In genomic region chr7:157690058-157690832, GRCh38 we compare ENCODE assay signal across 9 cellular contexts.
DNase-seq lines count a peak whose midpoint lies in the region; ATAC-seq and TF ChIP-seq lines count a peak whose summit lies in the region.
"Had no signal": no experiment of that assay in that cellular context is flagged by ENCODE, and none has a peak within 500 bp of the region (broad histone marks: within the 10 kb centered on the region; RNA-seq: fewer than 3 reads in every experiment).

No MANE protein-coding gene starts in this region.

- peak overlapping the region; percentile 46 to 57 for H3K4me3 Mint-ChIP-seq in effector memory CD8-positive, alpha-beta T cell
- peak overlapping the region; percentile 35 for H3K4me3 Mint-ChIP-seq in progenitor cell of endocrine pancreas (ENCODE audit: low read depth)

- H3K27me3 Mint-ChIP-seq in effector memory CD8-positive, alpha-beta T cell = peaks cover 43 to 61% of the 10 kb centered on the region in 2 donors
- peaks cover 58% of the 10 kb centered on the region for H3K27me3 Mint-ChIP-seq in progenitor cell of endocrine pancreas

- DNase-seq in DMS79 (lab: John Stamatoyannopoulos, UW) (peak; percentile 14), NCI-H1105 (lab: John Stamatoyannopoulos, UW) (peak; percentile 51), progenitor cell of endocrine pancreas (ENCODE audit: low spot score, unreplicated experiment) (no peak), NCI-H1436 (lab: John Stamatoyannopoulos, UW) (no peak), Ammon's horn (ENCODE audit: low spot score) (no peak)
- DNase-seq in effector memory CD8-positive, alpha-beta T cell = no peak
- DNase-seq in effector CD4-positive, alpha-beta T cell = no peak
- DNase-seq: RPMI8226 had no signal

- TF ChIP-seq CTCF in progenitor cell of endocrine pancreas (IDR thresholded peaks at IDR 0.05; ENCODE audit: unreplicated experiment) = no peak

- no peaks in the 10 kb centered on the region for H3K9me3 Mint-ChIP-seq in effector memory CD8-positive, alpha-beta T cell
- H3K9me3 Mint-ChIP-seq in progenitor cell of endocrine pancreas (ENCODE audit: low read depth) = no peaks in the 10 kb centered on the region

- H3K27ac Mint-ChIP-seq in effector memory CD8-positive, alpha-beta T cell = no peak overlapping the region
- no peak overlapping the region for H3K27ac Mint-ChIP-seq in progenitor cell of endocrine pancreas

- ATAC-seq in effector memory CD8-positive, alpha-beta T cell (replicated peaks) = no peak
- no peak for ATAC-seq in GM18909 (IDR thresholded peaks at IDR 0.05; ENCODE audit: poor library complexity, unreplicated experiment)

- H3K4me1 Mint-ChIP-seq in effector memory CD8-positive, alpha-beta T cell (ENCODE audit: low read depth in 2 of 2) = peaks cover 2 to 4% of the 10 kb centered on the region in 2 donors
- H3K4me1 Mint-ChIP-seq in progenitor cell of endocrine pancreas (ENCODE audit: low read depth) = peaks cover 4% of the 10 kb centered on the region

- no peaks in the 10 kb centered on the region for H3K36me3 Mint-ChIP-seq in effector memory CD8-positive, alpha-beta T cell (ENCODE audit: insufficient read depth)
- no peaks in the 10 kb centered on the region for H3K36me3 Mint-ChIP-seq in progenitor cell of endocrine pancreas (ENCODE audit: insufficient read depth)

Comparison
In these comparisons a context has a peak if more than half of its experiments do, and no peak if none do; other contexts are left out.
1. DNase-seq: peak in DMS79 (single experiment) and NCI-H1105 (single experiment); none in effector memory CD8-positive, alpha-beta T cell (0 of 3), progenitor cell of endocrine pancreas (single experiment), NCI-H1436 (single experiment), Ammon's horn (single experiment) and effector CD4-positive, alpha-beta T cell (single experiment).